In the genomic region with DNA sequence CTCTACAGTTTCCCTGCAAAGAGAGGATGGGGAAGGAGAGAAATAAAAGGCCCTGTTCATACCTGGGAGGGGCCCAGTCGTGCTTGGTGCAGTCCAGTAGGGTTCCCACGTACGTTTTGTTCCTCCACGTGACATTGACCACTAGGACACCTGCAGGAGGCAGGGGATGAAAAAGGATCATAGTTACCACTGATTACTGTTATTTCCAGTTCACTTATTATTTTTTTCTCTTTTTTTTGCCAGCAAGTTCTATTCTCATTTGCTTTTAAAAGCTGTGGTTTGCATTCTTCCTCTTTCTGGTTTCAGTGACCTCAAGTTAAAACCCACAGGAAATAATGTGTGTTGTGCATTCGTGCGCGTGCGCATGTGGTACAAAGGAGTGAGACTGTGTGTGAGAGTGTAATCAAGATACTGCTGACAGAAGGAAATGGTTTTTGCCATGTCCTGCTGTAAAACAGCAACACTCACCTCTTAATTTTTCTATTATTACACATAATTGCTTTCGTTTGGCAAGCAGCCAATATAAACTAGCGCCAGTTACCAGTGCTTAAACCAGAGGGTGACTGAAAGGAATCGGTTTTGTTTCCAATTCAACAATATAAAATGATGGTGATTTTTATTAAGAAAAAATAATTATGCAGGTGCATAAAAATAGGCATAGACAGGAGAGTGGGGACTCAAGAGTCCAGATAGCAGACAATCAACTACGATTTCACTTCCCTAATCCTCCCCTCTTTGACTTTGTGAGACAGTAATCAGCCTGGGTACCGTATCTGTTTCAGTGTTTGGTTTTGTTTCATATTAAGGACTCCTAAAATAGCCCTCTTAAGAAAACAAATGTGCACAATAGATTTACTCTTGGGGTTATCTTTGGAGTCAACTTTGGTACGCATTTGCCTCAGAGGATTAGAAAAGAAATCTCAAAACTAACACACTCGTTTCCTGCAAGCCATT, we compare ENCODE assay signal across 8 cellular contexts.
DNase-seq lines count a peak whose midpoint lies in the region; ATAC-seq and TF ChIP-seq lines count a peak whose summit lies in the region.

No MANE protein-coding gene starts in this region.

- peak overlapping the region; percentile 56 for H3K4me3 Mint-ChIP-seq in natural killer cell treated with Interleukin-12 subunit alpha and Interleukin-12 subunit beta and Interleukin-15 and Interleukin-18, amount 100 ng/mL, for 72 hours

- H3K4me1 Mint-ChIP-seq in natural killer cell treated with Interleukin-12 subunit alpha and Interleukin-12 subunit beta and Interleukin-15 and Interleukin-18, amount 100 ng/mL, for 72 hours (ENCODE audit: low read depth in 2 of 2), result peaks cover 22 to 25% of the 10 kb centered on the region in 2 donors

- H3K9ac ChIP-seq in BLaER1 treated with 17β-estradiol and CSF1 and Interleukin-3, amounts not matched to agents 10 nM and 100 nM, result peak overlapping the region in 6 of 11 experiments; percentile 21 to 72 (median 48); a peak in 10 of 22 replicates

- H3K4me2 ChIP-seq in BLaER1 treated with 17β-estradiol and CSF1 and Interleukin-3, amounts not matched to agents 10 nM and 100 nM, result peak overlapping the region; percentile 88 to 99 (median 97)

- peaks cover 5% of the 10 kb centered on the region for H3K36me3 Mint-ChIP-seq in natural killer cell treated with Interleukin-12 subunit alpha and Interleukin-12 subunit beta and Interleukin-15 and Interleukin-18, amount 100 ng/mL, for 72 hours

- no peak for TF ChIP-seq CTCF in epithelial cell of esophagus (IDR thresholded peaks at IDR 0.05; ENCODE audit: insufficient read depth, low read depth, low read length, missing control alignments)

- H3K27ac ChIP-seq in BLaER1 treated with 17β-estradiol and CSF1 and Interleukin-3, amounts not matched to agents 10 nM and 100 nM, result peak overlapping the region in 10 of 11 experiments; percentile 9 to 58 (median 36); a peak in 13 of 22 replicates
- H3K27ac ChIP-seq in temporal lobe (ENCODE audit: low read depth, low read length), result peak overlapping the region; percentile 48

- no peaks in the 10 kb centered on the region for H3K9me3 Mint-ChIP-seq in natural killer cell treated with Interleukin-12 subunit alpha and Interleukin-12 subunit beta and Interleukin-15 and Interleukin-18, amount 100 ng/mL, for 72 hours

- no peaks in the 10 kb centered on the region for H3K9me3 ChIP-seq in BLaER1 treated with 17β-estradiol and CSF1 and Interleukin-3, amounts not matched to agents 10 nM and 100 nM (replicated peaks in 1 of 11)

- H3K4me1 ChIP-seq in BLaER1 treated with 17β-estradiol and CSF1 and Interleukin-3, amounts not matched to agents 10 nM and 100 nM, result peaks cover 53 to 97% (median 93%) of the 10 kb centered on the region in 10 experiments

- DNase-seq in NOMO-1 (lab: John Stamatoyannopoulos, UW; ENCODE audit: unreplicated experiment in 2 of 2), result peak; percentile 86 to 99
- DNase-seq in activated CD8-positive, alpha-beta memory T cell treated with anti-CD3 and anti-CD28 coated beads, Interleukin-2, amount 50 U/mL, for 1 hour (ENCODE audit: extremely low read depth), result peak; percentile 55
- peak; percentile 65 for DNase-seq in epithelial cell of esophagus (ENCODE audit: low read depth)
- peak; percentile 86 for DNase-seq in natural killer cell treated with Interleukin-12 subunit alpha and Interleukin-12 subunit beta and Interleukin-15 and Interleukin-18, amount 100 ng/mL, for 72 hours (ENCODE audit: low spot score)

- H3K27me3 Mint-ChIP-seq in natural killer cell treated with Interleukin-12 subunit alpha and Interleukin-12 subunit beta and Interleukin-15 and Interleukin-18, amount 100 ng/mL, for 72 hours, result peaks cover 23 to 30% of the 10 kb centered on the region in 2 donors

- peak overlapping the region; percentile 10 to 64 (median 42); a peak in 16 of 20 replicates for H3K4me3 ChIP-seq in BLaER1 treated with 17β-estradiol and CSF1 and Interleukin-3, amounts not matched to agents 10 nM and 100 nM
- H3K4me3 ChIP-seq in epithelial cell of esophagus (ENCODE audit: low read length), result no peak overlapping the region

- ATAC-seq in GM19452 (IDR thresholded peaks at IDR 0.05; ENCODE audit: unreplicated experiment) (peak; percentile 85), HG03520 (IDR thresholded peaks at IDR 0.05; ENCODE audit: unreplicated experiment) (peak; percentile 79)
- peak; percentile 89 to 91 for ATAC-seq in natural killer cell treated with Interleukin-12 subunit alpha and Interleukin-12 subunit beta and Interleukin-15 and Interleukin-18, amount 100 ng/mL, for 72 hours

- H3K27ac Mint-ChIP-seq in natural killer cell treated with Interleukin-12 subunit alpha and Interleukin-12 subunit beta and Interleukin-15 and Interleukin-18, amount 100 ng/mL, for 72 hours, result peak overlapping the region; percentile 18 to 43

- H4K20me1 ChIP-seq in BLaER1 treated with 17β-estradiol and CSF1 and Interleukin-3, amounts not matched to agents 10 nM and 100 nM, result peaks cover 20 to 99% (median 78%) of the 10 kb centered on the region in 11 experiments; a peak in 20 of 22 replicates

- H3K27me3 ChIP-seq in BLaER1 treated with 17β-estradiol and CSF1 and Interleukin-3, amounts not matched to agents 10 nM and 100 nM, result peaks cover 0 to 92% (median 0%) of the 10 kb centered on the region in 11 experiments; a peak in 8 of 22 replicates

- H3K36me3 ChIP-seq in BLaER1 treated with 17β-estradiol and CSF1 and Interleukin-3, amounts not matched to agents 10 nM and 100 nM, result peaks cover 0 to 61% (median 9%) of the 10 kb centered on the region in 11 experiments; a peak in 9 of 22 replicates
